10 cellular contexts compared by ENCODE assay signal in genomic region chr1:23593042-23593521, GRCh38. TPM values are rescaled to one million over a fixed set of nuclear protein-coding genes. Genes with fewer than 3 reads are reported as not detected.
DNase-seq lines count a peak whose midpoint lies in the region; ATAC-seq and TF ChIP-seq lines count a peak whose summit lies in the region.
"Had no signal": no experiment of that assay in that cellular context is flagged by ENCODE, and none has a peak within 500 bp of the region (broad histone marks: within the 10 kb centered on the region; RNA-seq: fewer than 3 reads in every experiment).

No MANE protein-coding gene starts in this region.

- H4K20me1 ChIP-seq in OCI-LY7 (ENCODE audit: insufficient read depth, low read length), result no peaks in the 10 kb centered on the region

- H2AFZ ChIP-seq in OCI-LY7 (ENCODE audit: low read length), result no peak overlapping the region

- no peak for DNase-seq in activated naive CD4-positive, alpha-beta T cell treated with anti-CD3 and anti-CD28 coated beads for 36 hours
- DNase-seq in activated naive CD4-positive, alpha-beta T cell treated with anti-CD3 and anti-CD28 coated beads, Interleukin-2, amount 50 U/mL, for 16 hours, result no peak
- DNase-seq in OCI-LY7 (ENCODE audit: low spot score) (peak; percentile 73), epithelial cell of esophagus (ENCODE audit: low read depth) (peak; percentile 99), thyroid gland (no peak), GDM1 (lab: John Stamatoyannopoulos, UW) (no peak), NCI-H748 (lab: John Stamatoyannopoulos, UW; ENCODE audit: unreplicated experiment) (no peak)
- DNase-seq: AML-193 had no signal

- no peaks in the 10 kb centered on the region for H3K9me2 ChIP-seq in OCI-LY7 (ENCODE audit: insufficient read depth, low read length)

- TF ChIP-seq POLR2A in thyroid gland (IDR thresholded peaks at IDR 0.05), result no peak

- no peak for TF ChIP-seq CTCF in OCI-LY7 (conservative IDR thresholded peaks at IDR 0.05; ENCODE audit: low read length)
- no peak for TF ChIP-seq CTCF in epithelial cell of esophagus (IDR thresholded peaks at IDR 0.05; ENCODE audit: insufficient read depth, low read depth, low read length, missing control alignments)
- no peak for TF ChIP-seq CTCF in thyroid gland (IDR thresholded peaks at IDR 0.05)

- H3K4me3 ChIP-seq in OCI-LY7 (ENCODE audit: low read depth, low read length, poor library complexity, severe bottlenecking), result peak overlapping the region; percentile 60
- H3K4me3 ChIP-seq in epithelial cell of esophagus (ENCODE audit: low read length), result no peak overlapping the region
- H3K4me3 ChIP-seq in thyroid gland (replicated peaks in 1 of 3), result no peak overlapping the region

- no peaks in the 10 kb centered on the region for H3K9me3 Mint-ChIP-seq in activated naive CD4-positive, alpha-beta T cell treated with anti-CD3 and anti-CD28 coated beads for 36 hours

- no peak for ATAC-seq in HG02870 (IDR thresholded peaks at IDR 0.05; ENCODE audit: unreplicated experiment)
- ATAC-seq: left lobe of liver had no signal

- H3K9me3 ChIP-seq in OCI-LY7 (ENCODE audit: low read length) (no peaks in the 10 kb centered on the region), thyroid gland (no peaks in the 10 kb centered on the region)

- no peaks in the 10 kb centered on the region for H3K27me3 ChIP-seq in thyroid gland

- POLR2A ChIA-PET in OCI-LY7 (lab: Charles Lee), result interaction anchor here (0.6 to 13.7 kb wide), 13 partner anchors 9 to 60 kb away, joined by 3 to 261 read pairs (median 28); partner anchors contain the start of gene ID3

- H3K27ac Mint-ChIP-seq in activated naive CD4-positive, alpha-beta T cell treated with anti-CD3 and anti-CD28 coated beads for 36 hours, result peak overlapping the region; percentile 77

- CTCF ChIA-PET in activated naive CD4-positive, alpha-beta T cell treated with anti-CD3 and anti-CD28 coated beads for 36 hours (lab: Charles Lee), result interaction anchor here (0.7 to 2.4 kb wide), 9 partner anchors 14 to 185 kb away, joined by 3 to 9 read pairs (median 3); partner anchors contain the start of gene PITHD1
- CTCF ChIA-PET in OCI-LY7 (lab: Charles Lee; ENCODE audit: unreplicated experiment), result interaction anchor here (0.7 to 2.6 kb wide), 5 partner anchors 16 to 42 kb away, joined by 3 to 9 read pairs (median 4); no protein-coding TSS in a partner anchor

- no peaks in the 10 kb centered on the region for H3K36me3 Mint-ChIP-seq in activated naive CD4-positive, alpha-beta T cell treated with anti-CD3 and anti-CD28 coated beads for 36 hours (ENCODE audit: low read depth)

- H3K4me3 Mint-ChIP-seq in activated naive CD4-positive, alpha-beta T cell treated with anti-CD3 and anti-CD28 coated beads for 36 hours, result no peak overlapping the region

- intact Hi-C loops in activated naive CD4-positive, alpha-beta T cell treated with anti-CD3 and anti-CD28 coated beads for 36 hours (cut with micrococcal nuclease), result loop anchor here (2.0 kb wide), 1 partner anchor 42 kb away; no protein-coding TSS in a partner anchor
- intact Hi-C loops in OCI-LY7 (cut with micrococcal nuclease; ENCODE audit: unreplicated experiment) (loop anchor here (1.0 to 2.0 kb wide), 2 partner anchors 20 to 42 kb away; no protein-coding TSS in a partner anchor), thyroid gland (cut with DNase I) (no loop called here)

- H3K4me1 ChIP-seq in OCI-LY7 (ENCODE audit: insufficient read depth, low read length, poor library complexity, severe bottlenecking) (peaks cover 100% of the 10 kb centered on the region), thyroid gland (peaks cover 19 to 69% of the 10 kb centered on the region in 2 donors)

- peak overlapping the region; percentile 94 for H3K27ac ChIP-seq in OCI-LY7 (ENCODE audit: low read depth, low read length, poor library complexity, severe bottlenecking)
- peak overlapping the region; percentile 5 to 63 (median 62) for H3K27ac ChIP-seq in thyroid gland

- no peaks in the 10 kb centered on the region for H3K27me3 Mint-ChIP-seq in activated naive CD4-positive, alpha-beta T cell treated with anti-CD3 and anti-CD28 coated beads for 36 hours (ENCODE audit: low read depth)

- no peaks in the 10 kb centered on the region for H3K36me3 ChIP-seq in OCI-LY7 (ENCODE audit: insufficient read depth, low read length)
- no peaks in the 10 kb centered on the region for H3K36me3 ChIP-seq in thyroid gland

- BruUV-seq in OCI-LY7 (replicated peaks; lab: Mats Ljungman, UMichigan), result no TSS peak

- H3K4me2 ChIP-seq in OCI-LY7 (ENCODE audit: low read length), result peak overlapping the region; percentile 88

- peaks cover 5% of the 10 kb centered on the region; the same call in 1 of the 2 replicates for H3K79me2 ChIP-seq in OCI-LY7 (ENCODE audit: insufficient read depth, low read depth, low read length)

- peaks cover 80% of the 10 kb centered on the region for H3K4me1 Mint-ChIP-seq in activated naive CD4-positive, alpha-beta T cell treated with anti-CD3 and anti-CD28 coated beads for 36 hours (ENCODE audit: low read depth)

- 74 to 83% methylated on average over 5 of the region's 5 CpGs for WGBS in thyroid gland, 2 donors

RNA-seq across cellular contexts. Expression of gene ID3, which starts 33.8 kb away (rescaled TPM):
- total RNA-seq in activated naive CD4-positive, alpha-beta T cell treated with anti-CD3 and anti-CD28 coated beads for 36 hours, result 10 to 100 TPM; 69.5 to 74.6 TPM
- 1,286 and 1,658 TPM in 2 replicates for total RNA-seq in OCI-LY7 (2014; rRNA removed; shearing (Covaris generic))
- total RNA-seq in OCI-LY7 (2022), result 621 and 629 TPM in 2 replicates
- total RNA-seq in thyroid gland, result 100 to 1,000 TPM; 279 to 388 (median 343) TPM

Comparison
In these comparisons a context has a peak if more than half of its experiments do, and no peak if none do; other contexts are left out.
1. DNase-seq: peak in OCI-LY7 (single experiment) and epithelial cell of esophagus (single experiment); none in activated naive CD4-positive, alpha-beta T cell treated with anti-CD3 and anti-CD28 coated beads for 36 hours (single experiment), activated naive CD4-positive, alpha-beta T cell treated with anti-CD3 and anti-CD28 coated beads, Interleukin-2, amount 50 U/mL, for 16 hours (single experiment), thyroid gland (0 of 2), GDM1 (single experiment) and NCI-H748 (single experiment).